9 cellular contexts compared by ENCODE assay signal in genomic region chr9:101487443-101487855, GRCh38. TPM values are rescaled to one million over a fixed set of nuclear protein-coding genes. Genes with fewer than 3 reads are reported as not detected.
A peak's percentile ranks its signal among the peaks of the same experiment; 100 is the strongest.
DNase-seq lines count a peak whose midpoint lies in the region; ATAC-seq and TF ChIP-seq lines count a peak whose summit lies in the region.
"Had no signal": no experiment of that assay in that cellular context is flagged by ENCODE, and none has a peak within 500 bp of the region (broad histone marks: within the 10 kb centered on the region; RNA-seq: fewer than 3 reads in every experiment).

No MANE protein-coding gene starts in this region.

- peaks cover 3% of the 10 kb centered on the region for H3K4me1 ChIP-seq in stomach smooth muscle (ENCODE audit: control insufficient read depth, insufficient read depth, low read length)

- no peaks in the 10 kb centered on the region for H3K36me3 ChIP-seq in stomach smooth muscle (ENCODE audit: control insufficient read depth in 2 of 2, insufficient read depth in 2 of 2, low read length in 2 of 2)

- intact Hi-C loops in posterior cingulate gyrus (cut with DNase I) = no loop called here

- H3K27ac ChIP-seq in stomach smooth muscle (ENCODE audit: low read length) = no peak overlapping the region

- no peaks in the 10 kb centered on the region for H3K9me3 ChIP-seq in stomach smooth muscle (ENCODE audit: control insufficient read depth in 2 of 2, low read length in 2 of 2)

- H3K4me1 Mint-ChIP-seq in brain = peaks cover 27% of the 10 kb centered on the region

- H3K4me3 ChIP-seq in stomach smooth muscle (ENCODE audit: low read length in 2 of 2) = peak overlapping the region; percentile 64 to 76

- H3K36me3 Mint-ChIP-seq in brain = peaks cover 3% of the 10 kb centered on the region

- ATAC-seq in left lobe of liver = peak; percentile 22
- ATAC-seq in GM18861 (IDR thresholded peaks at IDR 0.05; ENCODE audit: unreplicated experiment) = no peak
- ATAC-seq in HG02938 (IDR thresholded peaks at IDR 0.05; ENCODE audit: unreplicated experiment) = no peak

- H3K4me3 Mint-ChIP-seq in brain = peak overlapping the region; percentile 92 to 96 (median 95)

- H3K27ac Mint-ChIP-seq in brain = peak overlapping the region in 4 of 5 experiments; percentile 28 to 97 (median 50)

- H3K27me3 Mint-ChIP-seq in brain = peaks cover 27% of the 10 kb centered on the region

- H3K9me3 Mint-ChIP-seq in brain = peaks cover 1 to 14% (median 5%) of the 10 kb centered on the region in 5 experiments

- H3K27me3 ChIP-seq in stomach smooth muscle (ENCODE audit: control insufficient read depth in 1 of 2, insufficient read depth in 2 of 2, low read length in 2 of 2) = no peaks in the 10 kb centered on the region

- DNase-seq in NCI-H146 (lab: John Stamatoyannopoulos, UW) = peak; percentile 28
- no peak for DNase-seq in left lobe of liver (ENCODE audit: low spot score)
- no peak for DNase-seq in posterior cingulate gyrus
- no peak for DNase-seq in NCI-H2171 (lab: John Stamatoyannopoulos, UW)
- DNase-seq: NCI-H2029 had no signal

- TF ChIP-seq CTCF in brain (conservative IDR thresholded peaks at IDR 0.05) = no peak

- peak overlapping the region; percentile 37 to 67 for H3K9ac ChIP-seq in stomach smooth muscle (ENCODE audit: low read length in 2 of 2)

RNA-seq across cellular contexts. Expression of gene RNF20, which starts 46.2 kb away (rescaled TPM):
- 47.5 TPM for polyA plus RNA-seq in brain (ENCODE audit: insufficient read depth, low read depth, low replicate concordance)
- 17.4 TPM for total RNA-seq in left lobe of liver

RNA-seq across cellular contexts. Expression of gene ALDOB, which starts 51.9 kb away (rescaled TPM):
- 0.66 TPM for polyA plus RNA-seq in brain (ENCODE audit: insufficient read depth, low read depth, low replicate concordance)
- total RNA-seq in left lobe of liver = 4,002 TPM
